Comparison of ENCODE assay signal across 9 cellular contexts in genomic region chr17:39667262-39668140, GRCh38. TPM values are rescaled to one million over a fixed set of nuclear protein-coding genes. Genes with fewer than 3 reads are reported as not detected.
DNase-seq lines count a peak whose midpoint lies in the region; ATAC-seq and TF ChIP-seq lines count a peak whose summit lies in the region.
"Had no signal": no experiment of that assay in that cellular context is flagged by ENCODE, and none has a peak within 500 bp of the region (broad histone marks: within the 10 kb centered on the region; RNA-seq: fewer than 3 reads in every experiment).

No MANE protein-coding gene starts in this region.

- WGBS in tibial nerve, 2 donors, result 12 to 14% methylated on average over 38 to 55 of the region's 61 CpGs

- H3K9me3 ChIP-seq in tibial nerve, result no peaks in the 10 kb centered on the region

- H3K36me3 ChIP-seq in tibial nerve, result peaks cover 0 to 13% (median 0%) of the 10 kb centered on the region in 3 donors

- DNase-seq in activated CD8-positive, alpha-beta memory T cell treated with anti-CD3 and anti-CD28 coated beads for 24 hours, result peak; percentile 73
- DNase-seq in activated CD8-positive, alpha-beta memory T cell treated with anti-CD3 and anti-CD28 coated beads, Interleukin-2, amount 50 U/mL, for 4 hours, result no peak
- DNase-seq in left lobe of liver (ENCODE audit: low spot score), result no peak
- DNase-seq in tibial nerve (ENCODE audit: low spot score in 2 of 2), result no peak
- no peak for DNase-seq in midbrain (lab: John Stamatoyannopoulos, UW)
- DNase-seq in cerebellar cortex (ENCODE audit: low spot score), result no peak
- DNase-seq: NK-92 treated with Interleukin-12 subunit alpha and Interleukin-12 subunit beta, amount 100 ng/mL, for 24 hours had no signal

- peak in 1 of 2 donors; percentile 33 for TF ChIP-seq EP300 in tibial nerve (IDR thresholded peaks at IDR 0.05)

- peaks cover 0 to 59% of the 10 kb centered on the region in 2 donors for H3K27me3 ChIP-seq in tibial nerve

- TF ChIP-seq CTCF in tibial nerve (IDR thresholded peaks at IDR 0.05), result no peak

- TF ChIP-seq POLR2A in tibial nerve (IDR thresholded peaks at IDR 0.05), result no peak

- ATAC-seq in left lobe of liver (peak; percentile 11), GM21381 (IDR thresholded peaks at IDR 0.05; ENCODE audit: unreplicated experiment) (no peak)

- peaks cover 0 to 75% (median 45%) of the 10 kb centered on the region in 4 donors for H3K4me1 ChIP-seq in tibial nerve

- H3K27ac ChIP-seq in angular gyrus (ENCODE audit: low read depth, low read length) (peak overlapping the region; percentile 8), tibial nerve (peak overlapping the region; percentile 27 to 70 (median 52))

- peak overlapping the region; percentile 15 to 54 (median 46) for H3K4me3 ChIP-seq in tibial nerve

RNA-seq across cellular contexts. Expression of gene PNMT, which starts 0.8 kb away (rescaled TPM):
- 0.45 TPM for total RNA-seq in left lobe of liver
- total RNA-seq in tibial nerve, result 10 to 100 TPM in 3 of 4 donors, 1 to 10 TPM in 1; 2.4 to 19.6 (median 12.4) TPM

RNA-seq across cellular contexts. Expression of gene TCAP, which starts 2.4 kb away (rescaled TPM):
- total RNA-seq in left lobe of liver, result 0.55 TPM
- total RNA-seq in tibial nerve, result 1 to 10 TPM in 1 of 4 donors, under 1 TPM in 3; 0.30 to 5.5 (median 0.61) TPM

RNA-seq across cellular contexts. Expression of gene PGAP3, which starts 20.4 kb away (rescaled TPM):
- 23.8 TPM for total RNA-seq in left lobe of liver
- 10 to 100 TPM; 10.9 to 16.5 (median 15.1) TPM for total RNA-seq in tibial nerve

RNA-seq across cellular contexts. Expression of gene STARD3, which starts 30.6 kb away (rescaled TPM):
- total RNA-seq in left lobe of liver (27.3 TPM), tibial nerve (100 to 1,000 TPM in 3 of 4 donors, 10 to 100 TPM in 1; 85.3 to 170 (median 108) TPM)

RNA-seq across cellular contexts. Expression of gene ERBB2, which starts 32.4 kb away (rescaled TPM):
- total RNA-seq in left lobe of liver (23.1 TPM), tibial nerve (100 to 1,000 TPM; 101 to 131 (median 114) TPM)
